Comparison of ENCODE assay signal across 17 cellular contexts in genomic region chr4:138410266-138410665, GRCh38.
DNase-seq lines count a peak whose midpoint lies in the region; ATAC-seq and TF ChIP-seq lines count a peak whose summit lies in the region.
"Had no signal": no experiment of that assay in that cellular context is flagged by ENCODE, and none has a peak within 500 bp of the region (broad histone marks: within the 10 kb centered on the region; RNA-seq: fewer than 3 reads in every experiment).

No MANE protein-coding gene starts in this region.

- H3K9me3 ChIP-seq in heart right ventricle: no peaks in the 10 kb centered on the region
- H3K9me3 ChIP-seq: BLaER1 treated with 17β-estradiol and CSF1 and Interleukin-3, amounts not matched to agents 10 nM and 100 nM had no signal

- TF ChIP-seq CTCF in heart right ventricle (IDR thresholded peaks at IDR 0.05): no peak

- no peak overlapping the region for H3K4me3 ChIP-seq in heart right ventricle
- H3K4me3 ChIP-seq: BLaER1 treated with 17β-estradiol and CSF1 and Interleukin-3, amounts not matched to agents 10 nM and 100 nM; PC-9 had no signal

- peak in 2 of 8 donors; percentile 37 to 44 for ATAC-seq in heart right ventricle
- no peak for ATAC-seq in HG03280 (IDR thresholded peaks at IDR 0.05; ENCODE audit: unreplicated experiment)
- ATAC-seq in HG02642 (IDR thresholded peaks at IDR 0.05; ENCODE audit: poor library complexity, unreplicated experiment): no peak
- ATAC-seq: HepG2 had no signal

- intact Hi-C loops in heart right ventricle (cut with DNase I): loop anchor here in 1 of 10 donors (10.0 kb wide), 1 partner anchor 265 kb away; no protein-coding TSS in a partner anchor

- H3K4me1 ChIP-seq in heart right ventricle: peaks cover 0 to 23% (median 0%) of the 10 kb centered on the region in 9 donors

- H3K27ac ChIP-seq in heart right ventricle: no peak overlapping the region
- H3K27ac ChIP-seq: KMS-11, PC-9 had no signal

- DNase-seq in DMS153 (lab: John Stamatoyannopoulos, UW) (peak; percentile 10), DMS153 treated with DMSO at 0.1 percent for 48 hours (lab: John Stamatoyannopoulos, UW; ENCODE audit: unreplicated experiment) (no peak), EH (ENCODE audit: low read depth) (peak; percentile 9), NCI-H69 (lab: John Stamatoyannopoulos, UW) (peak; percentile 17), heart right ventricle (peak; percentile 9 to 48), NCI-H748 treated with DMSO at 0.1 percent for 48 hours (lab: John Stamatoyannopoulos, UW) (no peak)
- DNase-seq: 8988T; CD8-positive, alpha-beta memory T cell; GOT3; NCI-H1048; NCI-H526 treated with DMSO at 0.1 percent for 48 hours; PC-9 had no signal

- H3K27me3 ChIP-seq in heart right ventricle: no peaks in the 10 kb centered on the region
- H3K27me3 ChIP-seq: BLaER1 treated with 17β-estradiol and CSF1 and Interleukin-3, amounts not matched to agents 10 nM and 100 nM had no signal

- H3K36me3 ChIP-seq in heart right ventricle: no peaks in the 10 kb centered on the region
- H3K36me3 ChIP-seq: BLaER1 treated with 17β-estradiol and CSF1 and Interleukin-3, amounts not matched to agents 10 nM and 100 nM had no signal

Comparison
In these comparisons a context has a peak if more than half of its experiments do, and no peak if none do; other contexts are left out.
1. DNase-seq: peak in DMS153 (single experiment), EH (single experiment), NCI-H69 (single experiment) and heart right ventricle (2 of 2); none in DMS153 treated with DMSO at 0.1 percent for 48 hours (single experiment) and NCI-H748 treated with DMSO at 0.1 percent for 48 hours (single experiment).